Comparison of ENCODE assay signal across 1 cellular context in the genomic region with DNA sequence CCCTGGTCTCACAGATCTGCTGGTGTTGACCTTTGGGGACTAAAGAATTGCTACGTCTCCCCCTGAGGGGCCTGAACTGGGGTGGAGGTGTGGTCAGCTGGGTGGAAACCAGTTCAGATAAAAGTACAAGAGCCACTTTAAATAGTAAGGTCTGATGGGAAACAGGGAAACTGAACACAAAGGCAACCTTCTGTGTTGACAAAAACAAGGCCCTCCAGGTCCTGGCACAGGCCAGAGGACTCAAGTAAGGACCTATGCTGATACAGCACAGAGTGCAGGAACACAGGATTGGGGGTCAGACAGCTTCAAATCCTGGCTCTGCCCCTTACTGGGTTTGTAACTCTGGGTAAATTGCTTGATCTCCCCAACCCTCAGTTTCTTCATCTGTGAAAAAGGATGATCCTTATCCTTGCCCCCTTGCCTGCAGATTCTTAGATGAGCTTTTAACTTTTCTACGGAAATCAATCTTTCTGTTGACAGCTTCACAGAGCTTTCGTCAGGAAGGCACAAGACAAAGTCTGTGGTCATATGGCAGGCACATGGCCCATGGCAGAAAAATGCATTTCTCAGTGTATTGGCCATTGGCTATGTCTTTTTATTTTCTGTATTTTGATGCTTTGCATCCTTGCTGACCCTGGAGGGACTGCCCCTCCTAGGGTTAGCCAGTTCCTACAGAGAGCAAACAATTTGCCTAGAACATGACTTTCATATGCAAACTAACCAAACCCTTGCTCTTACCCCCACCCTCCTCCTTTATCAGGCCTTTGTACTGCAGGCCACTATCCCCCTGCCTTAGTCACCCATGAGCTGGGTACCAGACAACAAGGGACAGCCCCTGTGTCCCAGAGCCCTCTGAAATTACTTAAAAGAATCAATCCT.
TF ChIP-seq lines count a peak whose summit lies in the region.

No MANE protein-coding gene starts in this region.

TF ChIP-seq in K562, 482 proteins besides CTCF, POLR2A, EP300 and RAD21:
- peak; percentile 62 for TF ChIP-seq MEIS2 (IDR thresholded peaks at IDR 0.05; ENCODE audit: partially characterized antibody)
- TF ChIP-seq, protein P1, sequence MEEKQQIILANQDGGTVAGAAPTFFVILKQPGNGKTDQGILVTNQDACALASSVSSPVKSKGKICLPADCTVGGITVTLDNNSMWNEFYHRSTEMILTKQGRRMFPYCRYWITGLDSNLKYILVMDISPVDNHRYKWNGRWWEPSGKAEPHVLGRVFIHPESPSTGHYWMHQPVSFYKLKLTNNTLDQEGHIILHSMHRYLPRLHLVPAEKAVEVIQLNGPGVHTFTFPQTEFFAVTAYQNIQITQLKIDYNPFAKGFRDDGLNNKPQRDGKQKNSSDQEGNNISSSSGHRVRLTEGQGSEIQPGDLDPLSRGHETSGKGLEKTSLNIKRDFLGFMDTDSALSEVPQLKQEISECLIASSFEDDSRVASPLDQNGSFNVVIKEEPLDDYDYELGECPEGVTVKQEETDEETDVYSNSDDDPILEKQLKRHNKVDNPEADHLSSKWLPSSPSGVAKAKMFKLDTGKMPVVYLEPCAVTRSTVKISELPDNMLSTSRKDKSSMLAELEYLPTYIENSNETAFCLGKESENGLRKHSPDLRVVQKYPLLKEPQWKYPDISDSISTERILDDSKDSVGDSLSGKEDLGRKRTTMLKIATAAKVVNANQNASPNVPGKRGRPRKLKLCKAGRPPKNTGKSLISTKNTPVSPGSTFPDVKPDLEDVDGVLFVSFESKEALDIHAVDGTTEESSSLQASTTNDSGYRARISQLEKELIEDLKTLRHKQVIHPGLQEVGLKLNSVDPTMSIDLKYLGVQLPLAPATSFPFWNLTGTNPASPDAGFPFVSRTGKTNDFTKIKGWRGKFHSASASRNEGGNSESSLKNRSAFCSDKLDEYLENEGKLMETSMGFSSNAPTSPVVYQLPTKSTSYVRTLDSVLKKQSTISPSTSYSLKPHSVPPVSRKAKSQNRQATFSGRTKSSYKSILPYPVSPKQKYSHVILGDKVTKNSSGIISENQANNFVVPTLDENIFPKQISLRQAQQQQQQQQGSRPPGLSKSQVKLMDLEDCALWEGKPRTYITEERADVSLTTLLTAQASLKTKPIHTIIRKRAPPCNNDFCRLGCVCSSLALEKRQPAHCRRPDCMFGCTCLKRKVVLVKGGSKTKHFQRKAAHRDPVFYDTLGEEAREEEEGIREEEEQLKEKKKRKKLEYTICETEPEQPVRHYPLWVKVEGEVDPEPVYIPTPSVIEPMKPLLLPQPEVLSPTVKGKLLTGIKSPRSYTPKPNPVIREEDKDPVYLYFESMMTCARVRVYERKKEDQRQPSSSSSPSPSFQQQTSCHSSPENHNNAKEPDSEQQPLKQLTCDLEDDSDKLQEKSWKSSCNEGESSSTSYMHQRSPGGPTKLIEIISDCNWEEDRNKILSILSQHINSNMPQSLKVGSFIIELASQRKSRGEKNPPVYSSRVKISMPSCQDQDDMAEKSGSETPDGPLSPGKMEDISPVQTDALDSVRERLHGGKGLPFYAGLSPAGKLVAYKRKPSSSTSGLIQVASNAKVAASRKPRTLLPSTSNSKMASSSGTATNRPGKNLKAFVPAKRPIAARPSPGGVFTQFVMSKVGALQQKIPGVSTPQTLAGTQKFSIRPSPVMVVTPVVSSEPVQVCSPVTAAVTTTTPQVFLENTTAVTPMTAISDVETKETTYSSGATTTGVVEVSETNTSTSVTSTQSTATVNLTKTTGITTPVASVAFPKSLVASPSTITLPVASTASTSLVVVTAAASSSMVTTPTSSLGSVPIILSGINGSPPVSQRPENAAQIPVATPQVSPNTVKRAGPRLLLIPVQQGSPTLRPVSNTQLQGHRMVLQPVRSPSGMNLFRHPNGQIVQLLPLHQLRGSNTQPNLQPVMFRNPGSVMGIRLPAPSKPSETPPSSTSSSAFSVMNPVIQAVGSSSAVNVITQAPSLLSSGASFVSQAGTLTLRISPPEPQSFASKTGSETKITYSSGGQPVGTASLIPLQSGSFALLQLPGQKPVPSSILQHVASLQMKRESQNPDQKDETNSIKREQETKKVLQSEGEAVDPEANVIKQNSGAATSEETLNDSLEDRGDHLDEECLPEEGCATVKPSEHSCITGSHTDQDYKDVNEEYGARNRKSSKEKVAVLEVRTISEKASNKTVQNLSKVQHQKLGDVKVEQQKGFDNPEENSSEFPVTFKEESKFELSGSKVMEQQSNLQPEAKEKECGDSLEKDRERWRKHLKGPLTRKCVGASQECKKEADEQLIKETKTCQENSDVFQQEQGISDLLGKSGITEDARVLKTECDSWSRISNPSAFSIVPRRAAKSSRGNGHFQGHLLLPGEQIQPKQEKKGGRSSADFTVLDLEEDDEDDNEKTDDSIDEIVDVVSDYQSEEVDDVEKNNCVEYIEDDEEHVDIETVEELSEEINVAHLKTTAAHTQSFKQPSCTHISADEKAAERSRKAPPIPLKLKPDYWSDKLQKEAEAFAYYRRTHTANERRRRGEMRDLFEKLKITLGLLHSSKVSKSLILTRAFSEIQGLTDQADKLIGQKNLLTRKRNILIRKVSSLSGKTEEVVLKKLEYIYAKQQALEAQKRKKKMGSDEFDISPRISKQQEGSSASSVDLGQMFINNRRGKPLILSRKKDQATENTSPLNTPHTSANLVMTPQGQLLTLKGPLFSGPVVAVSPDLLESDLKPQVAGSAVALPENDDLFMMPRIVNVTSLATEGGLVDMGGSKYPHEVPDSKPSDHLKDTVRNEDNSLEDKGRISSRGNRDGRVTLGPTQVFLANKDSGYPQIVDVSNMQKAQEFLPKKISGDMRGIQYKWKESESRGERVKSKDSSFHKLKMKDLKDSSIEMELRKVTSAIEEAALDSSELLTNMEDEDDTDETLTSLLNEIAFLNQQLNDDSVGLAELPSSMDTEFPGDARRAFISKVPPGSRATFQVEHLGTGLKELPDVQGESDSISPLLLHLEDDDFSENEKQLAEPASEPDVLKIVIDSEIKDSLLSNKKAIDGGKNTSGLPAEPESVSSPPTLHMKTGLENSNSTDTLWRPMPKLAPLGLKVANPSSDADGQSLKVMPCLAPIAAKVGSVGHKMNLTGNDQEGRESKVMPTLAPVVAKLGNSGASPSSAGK (IDR thresholded peaks at IDR 0.05), result peak; percentile 84
- TF ChIP-seq L3MBTL2 (IDR thresholded peaks at IDR 0.05), result peak; percentile 49
- TF ChIP-seq FOXP1 (CRISPR knock-in tag; IDR thresholded peaks at IDR 0.05), result 0 out of 2 replicates have a peak, but pooled peaks have one; percentile 30
- TF ChIP-seq, protein P2, sequence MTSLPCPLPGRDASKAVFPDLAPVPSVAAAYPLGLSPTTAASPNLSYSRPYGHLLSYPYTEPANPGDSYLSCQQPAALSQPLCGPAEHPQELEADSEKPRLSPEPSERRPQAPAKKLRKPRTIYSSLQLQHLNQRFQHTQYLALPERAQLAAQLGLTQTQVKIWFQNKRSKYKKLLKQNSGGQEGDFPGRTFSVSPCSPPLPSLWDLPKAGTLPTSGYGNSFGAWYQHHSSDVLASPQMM (CRISPR knock-in tag; IDR thresholded peaks at IDR 0.05), result no peak
- TF ChIP-seq PBX2 (CRISPR knock-in tag; IDR thresholded peaks at IDR 0.05; ENCODE audit: low read depth), result no peak
- TF ChIP-seq PBX2 (tag; conservative IDR thresholded peaks at IDR 0.05; ENCODE audit: low read depth), result peak; percentile 70
- TF ChIP-seq POLR2H (tag; IDR thresholded peaks at IDR 0.05; ENCODE audit: low read depth), result no peak
- TF ChIP-seq, protein P3, sequence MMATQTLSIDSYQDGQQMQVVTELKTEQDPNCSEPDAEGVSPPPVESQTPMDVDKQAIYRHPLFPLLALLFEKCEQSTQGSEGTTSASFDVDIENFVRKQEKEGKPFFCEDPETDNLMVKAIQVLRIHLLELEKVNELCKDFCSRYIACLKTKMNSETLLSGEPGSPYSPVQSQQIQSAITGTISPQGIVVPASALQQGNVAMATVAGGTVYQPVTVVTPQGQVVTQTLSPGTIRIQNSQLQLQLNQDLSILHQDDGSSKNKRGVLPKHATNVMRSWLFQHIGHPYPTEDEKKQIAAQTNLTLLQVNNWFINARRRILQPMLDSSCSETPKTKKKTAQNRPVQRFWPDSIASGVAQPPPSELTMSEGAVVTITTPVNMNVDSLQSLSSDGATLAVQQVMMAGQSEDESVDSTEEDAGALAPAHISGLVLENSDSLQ (IDR thresholded peaks at IDR 0.05), result 0 out of 2 replicates have a peak, but pooled peaks have one; percentile 28
- no peak for TF ChIP-seq TRIM25 (IDR thresholded peaks at IDR 0.05; ENCODE audit: borderline replicate concordance)
